1 cellular context compared by ENCODE assay signal in the genomic region with DNA sequence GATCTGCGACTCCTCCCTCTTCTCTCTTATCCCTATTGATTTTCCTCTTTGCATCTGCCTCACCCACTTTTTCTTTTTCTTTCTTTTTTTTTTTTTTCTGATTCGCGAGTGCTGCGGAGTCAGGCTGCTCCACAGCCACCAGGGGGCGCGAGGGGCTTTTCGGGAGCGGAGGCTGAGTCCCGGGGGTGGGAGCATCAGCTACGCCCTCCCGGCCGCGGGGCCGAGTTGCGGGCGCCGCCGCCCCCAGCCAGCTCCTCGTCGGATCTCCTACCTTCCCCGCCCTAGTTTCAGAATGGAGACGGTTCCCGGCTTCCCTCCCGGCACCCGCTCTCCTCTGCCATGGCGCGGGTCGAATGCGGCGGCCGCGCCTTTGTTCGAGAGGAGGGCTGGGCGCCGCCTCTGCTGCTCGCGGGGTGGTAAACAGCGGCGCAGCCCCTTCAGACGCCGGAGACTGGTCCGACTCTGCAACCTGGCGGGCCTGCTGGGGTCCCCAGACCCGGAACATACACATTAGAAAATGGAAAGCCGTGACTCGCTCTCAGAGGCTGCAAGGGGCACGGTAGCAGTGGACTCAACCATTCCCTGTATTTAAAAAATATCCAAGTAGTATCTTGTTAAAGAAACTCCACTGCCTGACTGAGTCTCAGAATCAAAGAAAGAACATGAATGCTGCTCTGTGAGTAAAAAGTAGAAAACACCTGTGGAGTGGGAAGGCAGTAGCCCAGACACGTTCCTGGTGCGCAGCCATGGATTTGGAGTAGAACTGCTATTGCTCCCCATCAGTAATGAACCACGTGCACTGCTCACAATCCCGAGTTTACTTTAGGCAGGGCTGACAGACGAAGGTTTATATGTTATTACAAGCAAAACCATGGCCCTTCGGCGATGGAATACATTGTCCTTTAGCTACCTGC.
A peak's percentile ranks its signal among the peaks of the same experiment; 100 is the strongest.
TF ChIP-seq lines count a peak whose summit lies in the region.

No MANE protein-coding gene starts in this region.

TF ChIP-seq in IMR-90, 13 proteins besides CTCF, POLR2A, EP300 and RAD21:
- TF ChIP-seq MAFK (IDR thresholded peaks at IDR 0.05; ENCODE audit: low read depth, low read length) (peak; percentile 60; the same call in 1 of the 2 replicates), MAZ (IDR thresholded peaks at IDR 0.05; ENCODE audit: borderline replicate concordance, low read depth, low read length) (peak; percentile 77), FOS (IDR thresholded peaks at IDR 0.05; ENCODE audit: low read depth, low read length) (0 out of 2 replicates have a peak, but pooled peaks have one; percentile 4), SMC3 (IDR thresholded peaks at IDR 0.05; ENCODE audit: low read depth, low read length) (peak; percentile 97), MXI1 (IDR thresholded peaks at IDR 0.05; ENCODE audit: borderline replicate concordance, low read depth, low read length) (peak; percentile 65; the same call in 1 of the 2 replicates), RFX5 (IDR thresholded peaks at IDR 0.05; ENCODE audit: low read depth, low read length) (no peak), CEBPB (IDR thresholded peaks at IDR 0.05; ENCODE audit: low read depth, low read length) (no peak), RCOR1 (IDR thresholded peaks at IDR 0.05; ENCODE audit: insufficient replicate concordance, low read length) (no peak), CHD1 (IDR thresholded peaks at IDR 0.05; ENCODE audit: low read depth, low read length) (no peak), BHLHE40 (IDR thresholded peaks at IDR 0.05; ENCODE audit: low read depth, low read length) (no peak)
- TF ChIP-seq, protein P1, sequence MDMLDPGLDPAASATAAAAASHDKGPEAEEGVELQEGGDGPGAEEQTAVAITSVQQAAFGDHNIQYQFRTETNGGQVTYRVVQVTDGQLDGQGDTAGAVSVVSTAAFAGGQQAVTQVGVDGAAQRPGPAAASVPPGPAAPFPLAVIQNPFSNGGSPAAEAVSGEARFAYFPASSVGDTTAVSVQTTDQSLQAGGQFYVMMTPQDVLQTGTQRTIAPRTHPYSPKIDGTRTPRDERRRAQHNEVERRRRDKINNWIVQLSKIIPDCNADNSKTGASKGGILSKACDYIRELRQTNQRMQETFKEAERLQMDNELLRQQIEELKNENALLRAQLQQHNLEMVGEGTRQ (IDR thresholded peaks at IDR 0.05; ENCODE audit: low read depth, low read length): no peak
- TF ChIP-seq, protein P2, sequence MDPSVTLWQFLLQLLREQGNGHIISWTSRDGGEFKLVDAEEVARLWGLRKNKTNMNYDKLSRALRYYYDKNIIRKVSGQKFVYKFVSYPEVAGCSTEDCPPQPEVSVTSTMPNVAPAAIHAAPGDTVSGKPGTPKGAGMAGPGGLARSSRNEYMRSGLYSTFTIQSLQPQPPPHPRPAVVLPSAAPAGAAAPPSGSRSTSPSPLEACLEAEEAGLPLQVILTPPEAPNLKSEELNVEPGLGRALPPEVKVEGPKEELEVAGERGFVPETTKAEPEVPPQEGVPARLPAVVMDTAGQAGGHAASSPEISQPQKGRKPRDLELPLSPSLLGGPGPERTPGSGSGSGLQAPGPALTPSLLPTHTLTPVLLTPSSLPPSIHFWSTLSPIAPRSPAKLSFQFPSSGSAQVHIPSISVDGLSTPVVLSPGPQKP (IDR thresholded peaks at IDR 0.05; ENCODE audit: borderline replicate concordance, low read depth, low read length): no peak
